ENCODE assay signal across 8 cellular contexts in genomic region chr1:119674835-119675289, GRCh38. TPM values are rescaled to one million over a fixed set of nuclear protein-coding genes. Genes with fewer than 3 reads are reported as not detected.
DNase-seq lines count a peak whose midpoint lies in the region; ATAC-seq, FAIRE-seq and TF ChIP-seq lines count a peak whose summit lies in the region.

No MANE protein-coding gene starts in this region.

- DNase-seq in GM10248 (ENCODE audit: extremely low spot score) (peak; percentile 38), HTR-8/SVneo (ENCODE audit: insufficient read length, low spot score) (peak; percentile 14), SW480 (ENCODE audit: low spot score) (peak; percentile 93), frontal cortex (ENCODE audit: low spot score in 2 of 2) (peak; percentile 20 to 47), putamen (ENCODE audit: low spot score) (peak; percentile 35), mesenteric fat pad (ENCODE audit: low spot score) (no peak), SHP77 (lab: John Stamatoyannopoulos, UW) (no peak)

- POLR2A ChIA-PET in GM10248 (lab: Yijun Ruan, JAX), result no interaction called here

- peak; percentile 55 for TF ChIP-seq CTCF in GM10248 (IDR thresholded peaks at IDR 0.05; ENCODE audit: control extremely low read depth, extremely low read depth, low read depth, missing control alignments)

- FAIRE-seq in HTR-8/SVneo (lab: Jason Lieb, UNC), result no peak
- FAIRE-seq in frontal cortex (lab: Jason Lieb, UNC), result no peak

- no peak for ATAC-seq in GM18498 (IDR thresholded peaks at IDR 0.05; ENCODE audit: unreplicated experiment)

- CTCF ChIA-PET in GM10248 (lab: Yijun Ruan, JAX), result interaction anchor here (0.7 to 34.6 kb wide), 32 partner anchors 9 to 302 kb away, joined by 3 to 1134 read pairs (median 6); partner anchors contain the start of genes PHGDH and ZNF697

RNA-seq across cellular contexts. Expression of gene ZNF697, which starts 26.8 kb away (rescaled TPM):
- total RNA-seq in frontal cortex (31.4 TPM), mesenteric fat pad (11.0 TPM)

RNA-seq across cellular contexts. Expression of gene PHGDH, which starts 36.9 kb away (rescaled TPM):
- total RNA-seq in frontal cortex (13.0 TPM), mesenteric fat pad (30.1 TPM)

Comparison
In these comparisons a context has a peak if more than half of its experiments do, and no peak if none do; other contexts are left out.
1. DNase-seq: peak in GM10248 (single experiment), HTR-8/SVneo (single experiment), SW480 (single experiment), frontal cortex (2 of 2) and putamen (single experiment); none in mesenteric fat pad (single experiment) and SHP77 (0 of 2).